In the genomic region with DNA sequence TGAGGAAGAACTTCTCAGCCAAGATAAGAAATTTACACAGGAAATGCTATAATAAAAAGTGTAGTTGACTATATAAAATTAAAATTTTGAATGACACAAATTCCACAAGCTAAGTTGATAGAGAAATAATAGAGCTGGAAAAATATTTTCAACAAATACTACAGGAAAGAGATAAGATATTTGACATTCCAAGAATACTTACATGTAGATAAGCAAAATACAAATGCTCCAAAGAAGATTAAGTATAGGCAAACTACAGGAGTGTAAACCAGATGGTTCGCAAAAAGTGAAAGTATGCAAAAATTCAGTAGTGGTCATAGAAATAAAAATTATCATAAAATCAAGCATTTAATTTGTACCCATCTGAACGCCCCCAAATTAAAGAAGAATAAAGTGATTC, we compare ENCODE assay signal across 27 cellular contexts. TPM values are rescaled to one million over a fixed set of nuclear protein-coding genes. Genes with fewer than 3 reads are reported as not detected.
"Had no signal": no experiment of that assay in that cellular context is flagged by ENCODE, and none has a peak within 500 bp of the region (broad histone marks: within the 10 kb centered on the region; RNA-seq: fewer than 3 reads in every experiment).

No MANE protein-coding gene starts in this region.

- H3K4me3 ChIP-seq: colonic mucosa, mucosa of descending colon, psoas muscle, right lobe of liver, spleen, stomach had no signal

- H3K27me3 ChIP-seq: colonic mucosa, right lobe of liver, stomach had no signal

- H3K27ac ChIP-seq: colonic mucosa, foreskin keratinocyte, neutrophil, psoas muscle, right lobe of liver, spleen, stomach had no signal

- H3K4me3 Mint-ChIP-seq: naive thymus-derived CD8-positive, alpha-beta T cell had no signal

- DNase-seq: cerebellar nuclear complex; colonic mucosa; effector CD8-positive, alpha-beta T cell; foreskin keratinocyte; kidney glomerular epithelial cell; mucosa of descending colon; naive thymus-derived CD8-positive, alpha-beta T cell; psoas muscle; retina; right lobe of liver; spleen; stimulated activated CD4-positive, alpha-beta T cell treated with anti-CD3 and anti-CD28 coated beads, Interleukin-15, amount 100 ng/mL, for 24 hours; stimulated activated CD4-positive, alpha-beta T cell treated with anti-CD3 and anti-CD28 coated beads, Interleukin-1b, Interleukin-23, amount 100 ng/mL, for 48 hours; stimulated activated CD4-positive, alpha-beta T cell treated with anti-CD3 and anti-CD28 coated beads, Interleukin-4, amount 100 ng/mL, for 4 hours; stimulated activated naive CD4-positive, alpha-beta T cell; stomach; substantia nigra had no signal

- H3K4me1 ChIP-seq: colonic mucosa, foreskin keratinocyte, psoas muscle, right lobe of liver had no signal

- H3K36me3 ChIP-seq: colonic mucosa, neutrophil, right lobe of liver, spleen, stomach had no signal

- H3K27ac Mint-ChIP-seq: naive thymus-derived CD8-positive, alpha-beta T cell had no signal

- H3K9me3 ChIP-seq: colonic mucosa, mucosa of descending colon, neutrophil, psoas muscle, right lobe of liver, spleen, stomach had no signal

- ATAC-seq: esophagus mucosa; foreskin keratinocyte; mucosa of descending colon; naive thymus-derived CD8-positive, alpha-beta T cell; psoas muscle had no signal

RNA-seq across cellular contexts. Expression of a gene that starts 49.2 kb away (rescaled TPM):
- total RNA-seq: colonic mucosa; dermis microvascular lymphatic vessel endothelial cell; esophagus mucosa; fibroblast of lung; foreskin keratinocyte; liver; lung microvascular endothelial cell; mesenteric fat pad; mucosa of descending colon; naive thymus-derived CD8-positive, alpha-beta T cell; osteoblast; psoas muscle; right lobe of liver; urinary bladder had no signal
- polyA plus RNA-seq: fibroblast of lung; foreskin keratinocyte; liver; naive thymus-derived CD8-positive, alpha-beta T cell; neural cell; psoas muscle; spleen; stomach; urinary bladder had no signal

RNA-seq across cellular contexts. Expression of a gene that starts 59.1 kb away (rescaled TPM):
- total RNA-seq: colonic mucosa; dermis microvascular lymphatic vessel endothelial cell; fibroblast of lung; liver; lung microvascular endothelial cell; mesenteric fat pad; naive thymus-derived CD8-positive, alpha-beta T cell; osteoblast; right lobe of liver; spleen had no signal
- polyA plus RNA-seq: fibroblast of lung; liver; naive thymus-derived CD8-positive, alpha-beta T cell; neural cell had no signal
